Comparison of ENCODE assay signal across 19 cellular contexts in the genomic region with DNA sequence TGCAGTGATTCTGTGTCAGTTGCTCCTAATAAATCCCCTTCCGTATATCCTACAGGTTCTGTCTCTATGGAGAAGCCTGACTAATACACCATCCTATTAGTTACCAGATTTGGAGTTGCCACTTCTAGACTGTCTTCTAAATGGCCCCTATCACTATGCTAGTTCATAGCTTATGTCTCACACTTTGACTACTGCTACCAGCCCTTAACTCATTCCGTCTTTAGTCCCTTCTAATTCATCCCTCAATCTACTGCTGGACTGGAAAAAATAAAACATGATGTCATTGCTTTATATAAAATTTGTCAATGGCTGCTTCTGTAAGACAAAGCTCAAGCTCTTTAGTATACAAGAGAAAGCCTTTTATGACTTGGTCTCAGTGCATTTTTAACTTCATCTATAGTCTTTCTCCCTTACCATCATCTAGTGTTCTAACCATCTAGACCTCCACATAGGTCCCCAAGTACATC.
"Had no signal": no experiment of that assay in that cellular context is flagged by ENCODE, and none has a peak within 500 bp of the region (broad histone marks: within the 10 kb centered on the region; RNA-seq: fewer than 3 reads in every experiment).

No MANE protein-coding gene starts in this region.

- H3K27ac ChIP-seq: epithelial cell of prostate, left lung had no signal

- H3K27me3 Mint-ChIP-seq: activated CD4-positive, alpha-beta T cell treated with anti-CD3 and anti-CD28 coated beads, Interleukin-2, amount 10 ng/mL, durations not matched to agents 7 days and 5 days; brain; naive thymus-derived CD4-positive, alpha-beta T cell had no signal

- DNase-seq: activated CD4-positive, alpha-beta T cell treated with anti-CD3 and anti-CD28 coated beads, Interleukin-2, amount 10 ng/mL, durations not matched to agents 7 days and 5 days; activated CD8-positive, alpha-beta T cell treated with anti-CD3 and anti-CD28 coated beads, Interleukin-2, amount 10 ng/mL, durations not matched to agents 7 days and 5 days; activated effector memory CD4-positive, alpha-beta T cell treated with anti-CD3 and anti-CD28 coated beads, Interleukin-2, amount 50 U/mL, for 16 hours; activated naive CD4-positive, alpha-beta T cell treated with anti-CD3 and anti-CD28 coated beads, Interleukin-2, amount 50 U/mL, for 16 hours; activated T-cell treated with anti-CD3 and anti-CD28 coated beads, Interleukin-2, amount 50 U/mL, for 4 hours; amniotic stem cell; dermis blood vessel endothelial cell; foreskin fibroblast; hypothalamus; left lung; naive thymus-derived CD4-positive, alpha-beta T cell; SIG-M5; stimulated activated naive CD4-positive, alpha-beta T cell; T-helper 1 cell; T1000 had no signal

- ATAC-seq: activated CD4-positive, CD25-positive, alpha-beta regulatory T cell treated with anti-CD3 and anti-CD28 coated beads, Interleukin-2, amount 50 U/mL, for 24 hours; activated CD8-positive, alpha-beta T cell treated with anti-CD3 and anti-CD28 coated beads, Interleukin-2, amount 10 ng/mL, durations not matched to agents 7 days and 5 days; activated T-cell treated with anti-CD3 and anti-CD28 coated beads, Interleukin-2, amount 50 U/mL, for 4 hours; left lung; naive thymus-derived CD4-positive, alpha-beta T cell; SK-N-SH treated with all-trans-retinoic acid at 6 μM for 48 hours had no signal

- H3K4me3 Mint-ChIP-seq: activated CD4-positive, alpha-beta T cell treated with anti-CD3 and anti-CD28 coated beads, Interleukin-2, amount 10 ng/mL, durations not matched to agents 7 days and 5 days; activated CD8-positive, alpha-beta T cell treated with anti-CD3 and anti-CD28 coated beads, Interleukin-2, amount 10 ng/mL, durations not matched to agents 7 days and 5 days; activated T-cell treated with anti-CD3 and anti-CD28 coated beads, Interleukin-2, amount 50 U/mL, for 4 hours; brain had no signal

- H3K27me3 ChIP-seq: left lung had no signal

- H3K4me3 ChIP-seq: left lung had no signal

- H3K27ac Mint-ChIP-seq: activated CD4-positive, alpha-beta T cell treated with anti-CD3 and anti-CD28 coated beads, Interleukin-2, amount 10 ng/mL, durations not matched to agents 7 days and 5 days; activated CD8-positive, alpha-beta T cell treated with anti-CD3 and anti-CD28 coated beads, Interleukin-2, amount 10 ng/mL, durations not matched to agents 7 days and 5 days had no signal
